In genomic region chr16:75922250-75922649, GRCh38 we compare ENCODE assay signal across 19 cellular contexts.
"Had no signal": no experiment of that assay in that cellular context is flagged by ENCODE, and none has a peak within 500 bp of the region (broad histone marks: within the 10 kb centered on the region; RNA-seq: fewer than 3 reads in every experiment).

No MANE protein-coding gene starts in this region.

- DNase-seq: nephron progenitor cell; nucleus accumbens; ovary; posterior cingulate gyrus; psoas muscle; right cardiac atrium; right lobe of liver; sigmoid colon; small intestine; stimulated activated CD4-positive, alpha-beta T cell treated with anti-CD3 and anti-CD28 coated beads, Interleukin-15, amount 100 ng/mL, for 24 hours; stimulated activated CD4-positive, alpha-beta T cell treated with anti-CD3 and anti-CD28 coated beads, Interleukin-2, amount 100 ng/mL, for 24 hours; stimulated activated CD4-positive, alpha-beta T cell treated with anti-CD3 and anti-CD28 coated beads, Interleukin-2, amount 100 ng/mL, for 48 hours; stimulated activated CD4-positive, alpha-beta T cell treated with anti-CD3 and anti-CD28 coated beads, Interleukin-4, amount 100 ng/mL, for 24 hours; stimulated activated naive B cell treated with anti-CD40 and anti-IgM and Interleukin-4, amounts not matched to agents 10 μg/mL and 1 μg/mL and 100 μg/mL, for 72 hours; stimulated activated naive CD4-positive, alpha-beta T cell treated with Interleukin-2 at 50 U/mL for 16 hours; stomach; thyroid gland; trophoblast cell; upper lobe of left lung had no signal
